ENCODE assay signal across 9 cellular contexts in genomic region chr11:72787262-72788104, GRCh38. TPM values are rescaled to one million over a fixed set of nuclear protein-coding genes. Genes with fewer than 3 reads are reported as not detected.
DNase-seq lines count a peak whose midpoint lies in the region; ATAC-seq and TF ChIP-seq lines count a peak whose summit lies in the region.
"Had no signal": no experiment of that assay in that cellular context is flagged by ENCODE, and none has a peak within 500 bp of the region (broad histone marks: within the 10 kb centered on the region; RNA-seq: fewer than 3 reads in every experiment).

No MANE protein-coding gene starts in this region.

- H3K4me2 ChIP-seq in SK-N-SH: no peak overlapping the region

- H2AFZ ChIP-seq in SK-N-SH (ENCODE audit: low read depth): no peak overlapping the region

- TF ChIP-seq CTCF in GM06990 (IDR thresholded peaks at IDR 0.05; ENCODE audit: insufficient read depth, low read length, poor library complexity, severe bottlenecking) (peak; percentile 46), SK-N-SH (IDR thresholded peaks at IDR 0.05) (no peak)

- POLR2A ChIA-PET in SK-N-SH (lab: Yijun Ruan, JAX): no interaction called here

- no peak for TF ChIP-seq RAD21 in SK-N-SH (IDR thresholded peaks at IDR 0.05; ENCODE audit: low read length)

- H3K9ac ChIP-seq in SK-N-SH: no peak overlapping the region

- WGBS in SK-N-SH (ENCODE audit: low lambda C conversion rate): 72% methylated on average over 3 of the region's 16 CpGs

- no peak for TF ChIP-seq EP300 in SK-N-SH (IDR thresholded peaks at IDR 0.05; ENCODE audit: borderline replicate concordance in 1 of 2, low read depth in 1 of 2, low read length in 1 of 2)

- DNase-seq in GM06990 (ENCODE audit: extremely low read depth, insufficient read length) (peak; percentile 64), SK-N-SH (peak; percentile 46), left lobe of liver (ENCODE audit: low spot score) (peak; percentile 95), ACHN (no peak)
- DNase-seq in activated naive CD4-positive, alpha-beta T cell treated with Interleukin-2 at 50 U/mL for 16 hours: no peak

- no peak overlapping the region for H3K27ac ChIP-seq in SK-N-SH (ENCODE audit: low read depth in 2 of 2, low read length in 1 of 2)
- H3K27ac ChIP-seq: epithelial cell of prostate had no signal

- H3K9me3 ChIP-seq in SK-N-SH: no peaks in the 10 kb centered on the region

- peaks cover 9 to 15% of the 10 kb centered on the region in 2 experiments; a peak in 1 of 4 replicates for H3K4me1 ChIP-seq in SK-N-SH (ENCODE audit: control insufficient read depth in 1 of 2, insufficient read depth in 2 of 2, low read depth in 1 of 2, low read length in 1 of 2)

- no peaks in the 10 kb centered on the region for H3F3A ChIP-seq in SK-N-SH (replicated peaks; ENCODE audit: insufficient read depth)

- no peaks in the 10 kb centered on the region for H4K20me1 ChIP-seq in SK-N-SH (ENCODE audit: insufficient read depth)

- CTCF ChIA-PET in SK-N-SH (lab: Yijun Ruan, JAX): interaction anchor here (1.3 to 4.8 kb wide), 3 partner anchors 10 to 188 kb away, joined by 3 to 34 read pairs (median 4); no protein-coding TSS in a partner anchor

- in situ Hi-C loops in ACHN (cut with HindIII; ENCODE audit: low pct_ligation_motif_present, low pct_unique_long_range_greater_than_20kb, low sequenced_read_pairs): no loop called here

- no peaks in the 10 kb centered on the region for H3K9me2 ChIP-seq in SK-N-SH

- no peaks in the 10 kb centered on the region for H3K36me3 ChIP-seq in GM06990 (ENCODE audit: control insufficient read depth, insufficient read depth, low read length)
- no peaks in the 10 kb centered on the region for H3K36me3 ChIP-seq in SK-N-SH (replicated peaks in 1 of 2; ENCODE audit: control insufficient read depth in 1 of 2, insufficient read depth in 2 of 2, low read length in 1 of 2)

- no peaks in the 10 kb centered on the region for H3K79me2 ChIP-seq in SK-N-SH (ENCODE audit: insufficient read depth)

- H3K27me3 ChIP-seq in GM06990 (replicated peaks; ENCODE audit: control insufficient read depth, insufficient read depth, low read length) (no peaks in the 10 kb centered on the region), SK-N-SH (ENCODE audit: insufficient read depth) (no peaks in the 10 kb centered on the region)

- H3K4me3 ChIP-seq in GM06990 (replicated peaks; ENCODE audit: low read depth, low read length) (peak overlapping the region; percentile 1; the same call in 1 of the 2 replicates), SK-N-SH (ENCODE audit: low read depth in 2 of 2, low read length in 1 of 2) (no peak overlapping the region)

- ATAC-seq in HG02798 (IDR thresholded peaks at IDR 0.05; ENCODE audit: poor library complexity, unreplicated experiment): peak; percentile 56
- peak; percentile 81 for ATAC-seq in left lobe of liver
- no peak for ATAC-seq in HG02884 (IDR thresholded peaks at IDR 0.05; ENCODE audit: unreplicated experiment)
- no peak for ATAC-seq in HG03571 (IDR thresholded peaks at IDR 0.05; ENCODE audit: unreplicated experiment)

TF ChIP-seq in SK-N-SH, 30 proteins besides CTCF, POLR2A, EP300 and RAD21:
- TF ChIP-seq TEAD4 (IDR thresholded peaks at IDR 0.05; ENCODE audit: borderline replicate concordance, insufficient read depth) (no peak), TAF1 (IDR thresholded peaks at IDR 0.05; ENCODE audit: borderline replicate concordance, low read depth, low read length) (no peak), FOXM1 (IDR thresholded peaks at IDR 0.05; ENCODE audit: low read depth) (no peak), CHD2 (IDR thresholded peaks at IDR 0.05; ENCODE audit: low read length, partially characterized antibody) (no peak), TCF12 (IDR thresholded peaks at IDR 0.05) (no peak), FOSL2 (IDR thresholded peaks at IDR 0.05; ENCODE audit: borderline replicate concordance, low read depth) (no peak)

RNA-seq across cellular contexts. Expression of gene STARD10, which starts 6.4 kb away (rescaled TPM):
- polyA plus RNA-seq in SK-N-SH (2012; rRNA removed): 42.2 and 47.7 TPM in 2 replicates
- polyA plus RNA-seq in SK-N-SH (2012; cell fraction: cytosol; rRNA removed): 20.7 and 30.1 TPM in 2 replicates
- polyA plus RNA-seq in SK-N-SH (2012; cell fraction: nucleus; rRNA removed): 23.7 and 25.6 TPM in 2 replicates
- total RNA-seq in left lobe of liver: 493 TPM

RNA-seq across cellular contexts. Expression of gene ATG16L2, which starts 26.7 kb away (rescaled TPM):
- 26.9 and 29.4 TPM in 2 replicates for polyA plus RNA-seq in SK-N-SH (2012; rRNA removed)
- polyA plus RNA-seq in SK-N-SH (2012; cell fraction: cytosol; rRNA removed): 3.8 and 6.1 TPM in 2 replicates
- 205 and 218 TPM in 2 replicates for polyA plus RNA-seq in SK-N-SH (2012; cell fraction: nucleus; rRNA removed)
- total RNA-seq in left lobe of liver: 23.4 TPM

RNA-seq across cellular contexts. Expression of gene ARAP1, which starts 35.3 kb away (rescaled TPM):
- 43.4 and 56.6 TPM in 2 replicates for polyA plus RNA-seq in SK-N-SH (2012; rRNA removed)
- 21.6 and 37.3 TPM in 2 replicates for polyA plus RNA-seq in SK-N-SH (2012; cell fraction: cytosol; rRNA removed)
- polyA plus RNA-seq in SK-N-SH (2012; cell fraction: nucleus; rRNA removed): 118 and 136 TPM in 2 replicates
- 37.5 TPM for total RNA-seq in left lobe of liver

Comparison
In these comparisons a context has a peak if more than half of its experiments do, and no peak if none do; other contexts are left out.
1. DNase-seq: peak in GM06990 (single experiment), SK-N-SH (single experiment) and left lobe of liver (single experiment); none in ACHN (single experiment) and activated naive CD4-positive, alpha-beta T cell treated with Interleukin-2 at 50 U/mL for 16 hours (single experiment).
2. ATAC-seq: peak in HG02798 (single experiment) and left lobe of liver (single experiment); none in HG02884 (single experiment) and HG03571 (single experiment).